Comparison of ENCODE assay signal across 8 cellular contexts in genomic region chr17:2397247-2398171, GRCh38. TPM values are rescaled to one million over a fixed set of nuclear protein-coding genes. Genes with fewer than 3 reads are reported as not detected.
DNase-seq lines count a peak whose midpoint lies in the region; ATAC-seq, FAIRE-seq and TF ChIP-seq lines count a peak whose summit lies in the region.

No MANE protein-coding gene starts in this region.

- ATAC-seq in gastroesophageal sphincter: no peak
- no peak for ATAC-seq in GM21423 (IDR thresholded peaks at IDR 0.05; ENCODE audit: unreplicated experiment)
- ATAC-seq in HG02642 (IDR thresholded peaks at IDR 0.05; ENCODE audit: poor library complexity, unreplicated experiment): no peak

- H3K4me3 ChIP-seq in WI38 (ENCODE audit: low read depth, low read length) (0 out of 2 replicates have a peak overlapping the region, but pooled peaks have one; percentile 25), gastroesophageal sphincter (peak overlapping the region in 1 of 2 donors; percentile 100), skeletal muscle satellite cell (ENCODE audit: low read length) (peak overlapping the region; percentile 65)

- TF ChIP-seq EP300 in gastroesophageal sphincter (IDR thresholded peaks at IDR 0.05): no peak

- peak; percentile 36 for FAIRE-seq in GM12892 (lab: Jason Lieb, UNC)

- peak overlapping the region; percentile 80 for H3K9ac ChIP-seq in skeletal muscle satellite cell (ENCODE audit: low read depth, low read length)

- H3K4me1 ChIP-seq in gastroesophageal sphincter (peaks cover 0 to 62% (median 46%) of the 10 kb centered on the region in 3 donors), skeletal muscle satellite cell (ENCODE audit: control insufficient read depth, insufficient read depth, low read length) (peaks cover 55% of the 10 kb centered on the region)

- H3K27me3 ChIP-seq in gastroesophageal sphincter (no peaks in the 10 kb centered on the region), skeletal muscle satellite cell (ENCODE audit: control insufficient read depth, insufficient read depth, low read length) (no peaks in the 10 kb centered on the region)

- H3K27ac ChIP-seq in gastroesophageal sphincter: peak overlapping the region; percentile 97 to 100 (median 100)

- H3K4me2 ChIP-seq in skeletal muscle satellite cell (ENCODE audit: low read length): peak overlapping the region; percentile 99

- TF ChIP-seq POLR2A in GM12892 (IDR thresholded peaks at IDR 0.05; ENCODE audit: low read depth, low read length) (no peak), gastroesophageal sphincter (IDR thresholded peaks at IDR 0.05) (no peak)

- no peak for DNase-seq in GM12892 (ENCODE audit: insufficient read length)
- DNase-seq in GF-D8 (lab: John Stamatoyannopoulos, UW): no peak
- DNase-seq in HuH-7.5 (ENCODE audit: low spot score): no peak

- no peaks in the 10 kb centered on the region for H3K9me3 ChIP-seq in gastroesophageal sphincter
- H3K9me3 ChIP-seq in skeletal muscle satellite cell (replicated peaks; ENCODE audit: low read length): no peaks in the 10 kb centered on the region

- peaks cover 0 to 4% of the 10 kb centered on the region in 2 donors for H3K36me3 ChIP-seq in gastroesophageal sphincter
- no peaks in the 10 kb centered on the region for H3K36me3 ChIP-seq in skeletal muscle satellite cell (ENCODE audit: insufficient read depth, low read length)

- TF ChIP-seq CTCF in WI38 (IDR thresholded peaks at IDR 0.05; ENCODE audit: low read depth, low read length): no peak
- no peak for TF ChIP-seq CTCF in gastroesophageal sphincter (IDR thresholded peaks at IDR 0.05)

- WGBS in gastroesophageal sphincter (ENCODE audit: low coverage in 1 of 2), 2 donors: 90% methylated on average over 2 of the region's 12 CpGs; no CpG with 5 or more reads in 1 of the 2 donors

RNA-seq across cellular contexts. Expression of gene MNT, which starts 3.4 kb away (rescaled TPM):
- polyA plus RNA-seq in GM12892 (2012; ENCODE audit: missing spikeins): 4.7 TPM
- 10 to 100 TPM; 11.8 to 12.7 (median 12.3) TPM for total RNA-seq in gastroesophageal sphincter
- 6.1 and 7.6 TPM in 2 replicates for total RNA-seq in skeletal muscle satellite cell (2012; rRNA removed)
